In genomic region chr10:77840636-77841035, GRCh38 we compare ENCODE assay signal across 15 cellular contexts.
A peak's percentile ranks its signal among the peaks of the same experiment; 100 is the strongest.
DNase-seq lines count a peak whose midpoint lies in the region; ATAC-seq and TF ChIP-seq lines count a peak whose summit lies in the region.
"Had no signal": no experiment of that assay in that cellular context is flagged by ENCODE, and none has a peak within 500 bp of the region (broad histone marks: within the 10 kb centered on the region; RNA-seq: fewer than 3 reads in every experiment).

No MANE protein-coding gene starts in this region.

- no peak overlapping the region for H2AFZ ChIP-seq in mesenchymal stem cell (ENCODE audit: low read depth, low read length)
- H2AFZ ChIP-seq in trophoblast cell (ENCODE audit: insufficient read depth, low read length, poor library complexity), result no peak overlapping the region
- H2AFZ ChIP-seq: GM23338 had no signal

- H3K4me3 Mint-ChIP-seq in WTC11, result no peak overlapping the region
- no peak overlapping the region for H3K4me3 Mint-ChIP-seq in stimulated activated naive B cell treated with anti-CD40 and anti-IgM and Interleukin-4, amounts not matched to agents 10 μg/mL and 1 μg/mL and 100 μg/mL, for 72 hours
- no peak overlapping the region for H3K4me3 Mint-ChIP-seq in activated CD4-positive, alpha-beta T cell treated with anti-CD3 and anti-CD28 coated beads, Interleukin-2, amount 10 ng/mL, durations not matched to agents 24 days and 14 days
- H3K4me3 Mint-ChIP-seq: CD4-positive, alpha-beta T cell; GM23338 had no signal

- H3K79me2 ChIP-seq in trophoblast cell (ENCODE audit: control insufficient read depth, insufficient read depth, low read length, poor library complexity), result peaks cover 1% of the 10 kb centered on the region

- H3K27me3 ChIP-seq in mesenchymal stem cell (ENCODE audit: control insufficient read depth in 1 of 2, insufficient read depth in 1 of 2, low read length in 2 of 2) (no peaks in the 10 kb centered on the region), trophoblast cell (ENCODE audit: insufficient read depth, low read length) (no peaks in the 10 kb centered on the region)
- H3K27me3 ChIP-seq: BE2C had no signal

- no peaks in the 10 kb centered on the region for H3K9me3 Mint-ChIP-seq in WTC11
- H3K9me3 Mint-ChIP-seq in stimulated activated naive B cell treated with anti-CD40 and anti-IgM and Interleukin-4, amounts not matched to agents 10 μg/mL and 1 μg/mL and 100 μg/mL, for 72 hours, result no peaks in the 10 kb centered on the region
- no peaks in the 10 kb centered on the region for H3K9me3 Mint-ChIP-seq in activated CD4-positive, alpha-beta T cell treated with anti-CD3 and anti-CD28 coated beads, Interleukin-2, amount 10 ng/mL, durations not matched to agents 24 days and 14 days
- H3K9me3 Mint-ChIP-seq: CD4-positive, alpha-beta T cell; GM23338 had no signal

- CTCF ChIA-PET in RWPE1 (lab: Yijun Ruan, JAX) (interaction anchor here (0.5 kb wide), 1 partner anchor 1916 kb away, joined by 3 read pairs; no protein-coding TSS in a partner anchor), WTC11 (lab: Charles Lee) (interaction anchor here (1.8 to 2.2 kb wide), 2 partner anchors 49 to 134 kb away, joined by 5 to 9 read pairs; no protein-coding TSS in a partner anchor)

- H3K36me3 Mint-ChIP-seq in WTC11, result peaks cover 48% of the 10 kb centered on the region
- no peaks in the 10 kb centered on the region for H3K36me3 Mint-ChIP-seq in stimulated activated naive B cell treated with anti-CD40 and anti-IgM and Interleukin-4, amounts not matched to agents 10 μg/mL and 1 μg/mL and 100 μg/mL, for 72 hours
- H3K36me3 Mint-ChIP-seq in activated CD4-positive, alpha-beta T cell treated with anti-CD3 and anti-CD28 coated beads, Interleukin-2, amount 10 ng/mL, durations not matched to agents 24 days and 14 days (ENCODE audit: low read depth), result peaks cover 2% of the 10 kb centered on the region

- H2BK5ac ChIP-seq in mesenchymal stem cell (ENCODE audit: low read depth, low read length, poor library complexity, severe bottlenecking) (no peak overlapping the region), trophoblast cell (ENCODE audit: low read depth, low read length, poor library complexity) (no peak overlapping the region)

- ATAC-seq in WTC11, result no peak
- no peak for ATAC-seq in stimulated activated naive B cell treated with anti-CD40 and anti-IgM and Interleukin-4, amounts not matched to agents 10 μg/mL and 1 μg/mL and 100 μg/mL, for 72 hours (replicated peaks)
- ATAC-seq: GM23338 had no signal

- DNase-seq in RWPE1 (ENCODE audit: low spot score) (no peak), WTC11 (ENCODE audit: low spot score) (no peak), mesenchymal stem cell (no peak), trophoblast cell (no peak)
- no peak for DNase-seq in stimulated activated naive B cell treated with anti-CD40 and anti-IgM and Interleukin-4, amounts not matched to agents 10 μg/mL and 1 μg/mL and 100 μg/mL, for 72 hours
- no peak for DNase-seq in activated CD4-positive, alpha-beta T cell treated with anti-CD3 and anti-CD28 coated beads, Interleukin-2, amount 10 ng/mL, durations not matched to agents 24 days and 14 days
- DNase-seq: ACHN; BE2C; C1 segment of cervical spinal cord; CD4-positive, alpha-beta T cell; DMS153; DMS79; GDM1; HCEC 1CT had no signal

- no peak overlapping the region for H3K23ac ChIP-seq in mesenchymal stem cell (ENCODE audit: low read length in 2 of 2)
- H3K23ac ChIP-seq in trophoblast cell (ENCODE audit: low read length), result no peak overlapping the region

- H3K36me3 ChIP-seq in mesenchymal stem cell (ENCODE audit: control insufficient read depth in 1 of 2, insufficient read depth in 2 of 2, low read depth in 1 of 2, low read length in 2 of 2) (peaks cover 27 to 69% of the 10 kb centered on the region in 2 experiments), trophoblast cell (ENCODE audit: control insufficient read depth in 1 of 2, insufficient read depth in 2 of 2, low read length in 2 of 2) (peaks cover 47 to 59% of the 10 kb centered on the region in 2 experiments)

- no peak overlapping the region for H2AK5ac ChIP-seq in mesenchymal stem cell (ENCODE audit: low read length, severe bottlenecking)
- no peak overlapping the region for H2AK5ac ChIP-seq in trophoblast cell (ENCODE audit: low read length)

- no peak overlapping the region for H2BK15ac ChIP-seq in mesenchymal stem cell (ENCODE audit: low read depth, poor library complexity, severe bottlenecking)

- peak overlapping the region; percentile 16; the same call in 1 of the 2 replicates for H3K27ac ChIP-seq in RWPE1
- H3K27ac ChIP-seq in mesenchymal stem cell (ENCODE audit: low read length, poor library complexity, severe bottlenecking), result peak overlapping the region; percentile 63
- H3K27ac ChIP-seq in trophoblast cell (ENCODE audit: low read depth, low read length), result no peak overlapping the region

- H3K4me1 Mint-ChIP-seq in WTC11, result peaks cover 37% of the 10 kb centered on the region
- H3K4me1 Mint-ChIP-seq in stimulated activated naive B cell treated with anti-CD40 and anti-IgM and Interleukin-4, amounts not matched to agents 10 μg/mL and 1 μg/mL and 100 μg/mL, for 72 hours, result peaks cover 0 to 3% of the 10 kb centered on the region in 2 donors
- peaks cover 10% of the 10 kb centered on the region for H3K4me1 Mint-ChIP-seq in activated CD4-positive, alpha-beta T cell treated with anti-CD3 and anti-CD28 coated beads, Interleukin-2, amount 10 ng/mL, durations not matched to agents 24 days and 14 days

- TF ChIP-seq CTCF in RWPE1 (conservative IDR thresholded peaks at IDR 0.05; ENCODE audit: low read depth) (no peak), WTC11 (IDR thresholded peaks at IDR 0.05) (no peak)

- H3K79me1 ChIP-seq in mesenchymal stem cell (replicated peaks; ENCODE audit: low read length, poor library complexity, severe bottlenecking) (peaks cover 11% of the 10 kb centered on the region), trophoblast cell (ENCODE audit: low read length) (peaks cover 3% of the 10 kb centered on the region)

- H4K91ac ChIP-seq in mesenchymal stem cell (ENCODE audit: low read length) (no peak overlapping the region), trophoblast cell (ENCODE audit: low read depth, low read length) (no peak overlapping the region)

- intact Hi-C loops in activated CD4-positive, alpha-beta T cell treated with anti-CD3 and anti-CD28 coated beads, Interleukin-2, amount 10 ng/mL, durations not matched to agents 24 days and 14 days (cut with micrococcal nuclease), result no loop called here

- H3K4me1 ChIP-seq in mesenchymal stem cell (ENCODE audit: control insufficient read depth, insufficient read depth, low read depth, low read length), result peaks cover 55% of the 10 kb centered on the region
- peaks cover 13 to 21% of the 10 kb centered on the region in 2 experiments for H3K4me1 ChIP-seq in trophoblast cell (ENCODE audit: control insufficient read depth in 1 of 2, insufficient read depth in 2 of 2, low read length in 2 of 2)

- H3K9ac ChIP-seq in mesenchymal stem cell (ENCODE audit: low read length), result no peak overlapping the region
- no peak overlapping the region for H3K9ac ChIP-seq in trophoblast cell (ENCODE audit: low read length)

- H3K4me2 ChIP-seq in mesenchymal stem cell (ENCODE audit: low read length, poor library complexity, severe bottlenecking) (no peak overlapping the region), trophoblast cell (ENCODE audit: low read length) (no peak overlapping the region)
- H3K4me2 ChIP-seq: GM23338 had no signal

- H3K14ac ChIP-seq in mesenchymal stem cell (ENCODE audit: low read length in 2 of 2) (no peak overlapping the region), trophoblast cell (ENCODE audit: low read length) (no peak overlapping the region)

- H3K18ac ChIP-seq in mesenchymal stem cell (ENCODE audit: low read depth in 1 of 2, low read length in 2 of 2) (no peak overlapping the region), trophoblast cell (ENCODE audit: low read length) (no peak overlapping the region)

- no peaks in the 10 kb centered on the region for H3K27me3 Mint-ChIP-seq in WTC11 (ENCODE audit: low read depth)
- H3K27me3 Mint-ChIP-seq in stimulated activated naive B cell treated with anti-CD40 and anti-IgM and Interleukin-4, amounts not matched to agents 10 μg/mL and 1 μg/mL and 100 μg/mL, for 72 hours, result no peaks in the 10 kb centered on the region
- H3K27me3 Mint-ChIP-seq in activated CD4-positive, alpha-beta T cell treated with anti-CD3 and anti-CD28 coated beads, Interleukin-2, amount 10 ng/mL, durations not matched to agents 24 days and 14 days, result no peaks in the 10 kb centered on the region
- H3K27me3 Mint-ChIP-seq: CD4-positive, alpha-beta T cell had no signal

- no peak overlapping the region for H3K4me3 ChIP-seq in mesenchymal stem cell (ENCODE audit: insufficient read depth in 1 of 2, low read depth in 1 of 2, low read length in 2 of 2)
- no peak overlapping the region for H3K4me3 ChIP-seq in trophoblast cell (ENCODE audit: low read depth, low read length)
- H3K4me3 ChIP-seq: GM23338 had no signal

- POLR2A ChIA-PET in RWPE1 (lab: Yijun Ruan, JAX; ENCODE audit: low non-redundant PET), result no interaction called here
- POLR2A ChIA-PET in WTC11 (lab: Charles Lee), result no interaction called here

- H4K8ac ChIP-seq in mesenchymal stem cell (ENCODE audit: low read length), result no peak overlapping the region
- no peak overlapping the region for H4K8ac ChIP-seq in trophoblast cell (ENCODE audit: low read depth, low read length)

- no peak overlapping the region for H2BK120ac ChIP-seq in mesenchymal stem cell (ENCODE audit: low read depth, low read length)
- no peak overlapping the region for H2BK120ac ChIP-seq in trophoblast cell (ENCODE audit: insufficient read depth, low read length, poor library complexity)

- H2BK12ac ChIP-seq in mesenchymal stem cell (ENCODE audit: low read length in 2 of 2), result no peak overlapping the region
- H2BK12ac ChIP-seq in trophoblast cell (ENCODE audit: low read length), result no peak overlapping the region

- H3K9me3 ChIP-seq in mesenchymal stem cell (ENCODE audit: control insufficient read depth, low read length) (no peaks in the 10 kb centered on the region), trophoblast cell (ENCODE audit: insufficient read depth, low read depth, low read length) (no peaks in the 10 kb centered on the region)
- H3K9me3 ChIP-seq: BE2C had no signal

- no peak overlapping the region for H4K12ac ChIP-seq in trophoblast cell (ENCODE audit: low read depth, low read length)

- H3K27ac Mint-ChIP-seq in WTC11, result peak overlapping the region; percentile 6; the same call in 1 of the 2 replicates
- H3K27ac Mint-ChIP-seq in stimulated activated naive B cell treated with anti-CD40 and anti-IgM and Interleukin-4, amounts not matched to agents 10 μg/mL and 1 μg/mL and 100 μg/mL, for 72 hours, result no peak overlapping the region
- no peak overlapping the region for H3K27ac Mint-ChIP-seq in activated CD4-positive, alpha-beta T cell treated with anti-CD3 and anti-CD28 coated beads, Interleukin-2, amount 10 ng/mL, durations not matched to agents 24 days and 14 days
- H3K27ac Mint-ChIP-seq: CD4-positive, alpha-beta T cell; GM23338 had no signal

- H3K4ac ChIP-seq in mesenchymal stem cell (ENCODE audit: low read depth in 1 of 2, low read length in 2 of 2), result no peak overlapping the region
- no peak overlapping the region for H3K4ac ChIP-seq in trophoblast cell (ENCODE audit: low read depth, low read length)

- WGBS in mesenchymal stem cell, result 98% methylated on average over 7 of the region's 8 CpGs
- no CpG with 5 or more reads among the region's 8 CpGs for WGBS in trophoblast cell (ENCODE audit: extremely low coverage, insufficient coverage, insufficient read length)

TF ChIP-seq in WTC11, 78 proteins besides CTCF, POLR2A, EP300 and RAD21 (continues in another document):
- TF ChIP-seq ZNF263 (CRISPR knock-in tag; IDR thresholded peaks at IDR 0.05; ENCODE audit: low read depth), result no peak
